Comparison of ENCODE assay signal across 9 cellular contexts in genomic region chr2:239991689-239992314, GRCh38. TPM values are rescaled to one million over a fixed set of nuclear protein-coding genes. Genes with fewer than 3 reads are reported as not detected.
DNase-seq lines count a peak whose midpoint lies in the region; FAIRE-seq and TF ChIP-seq lines count a peak whose summit lies in the region.
"Had no signal": no experiment of that assay in that cellular context is flagged by ENCODE, and none has a peak within 500 bp of the region (broad histone marks: within the 10 kb centered on the region; RNA-seq: fewer than 3 reads in every experiment).

No MANE protein-coding gene starts in this region.

- no peak for TF ChIP-seq POLR2A in lower leg skin (IDR thresholded peaks at IDR 0.05)

- peak overlapping the region; percentile 32 for H3K9ac ChIP-seq in adipocyte (ENCODE audit: low read length)

- H3K4me3 ChIP-seq in adipocyte (ENCODE audit: low read length) (no peak overlapping the region), cardiac muscle cell (no peak overlapping the region), lower leg skin (ENCODE audit: low read depth, poor library complexity, severe bottlenecking) (no peak overlapping the region)

- H3K27me3 ChIP-seq in adipocyte (replicated peaks; ENCODE audit: control insufficient read depth, insufficient read depth, low read length), result no peaks in the 10 kb centered on the region
- no peaks in the 10 kb centered on the region for H3K27me3 ChIP-seq in cardiac muscle cell

- peak; percentile 60 for DNase-seq in GM10266 (ENCODE audit: extremely low spot score)
- peak; percentile 21 for DNase-seq in NCI-H2107 treated with DMSO at 0.1 percent for 48 hours (lab: John Stamatoyannopoulos, UW; ENCODE audit: unreplicated experiment)
- DNase-seq in adipocyte (ENCODE audit: low read depth), result peak; percentile 88
- peak; percentile 54 to 79 for DNase-seq in cardiac muscle cell (ENCODE audit: low read depth in 1 of 2, low spot score in 1 of 2)
- peak; percentile 65 for DNase-seq in renal cortical epithelial cell (ENCODE audit: low read depth)
- DNase-seq in activated effector memory CD4-positive, alpha-beta T cell treated with Interleukin-2 at 50 U/mL for 16 hours, result no peak
- DNase-seq in lower leg skin (ENCODE audit: low spot score in 2 of 2), result no peak

- TF ChIP-seq CTCF in GM10266 (IDR thresholded peaks at IDR 0.05; ENCODE audit: control insufficient read depth, insufficient read depth, low read depth, missing control alignments) (peak; percentile 63), cardiac muscle cell (IDR thresholded peaks at IDR 0.05; ENCODE audit: low read depth, low read length) (peak; percentile 72), lower leg skin (IDR thresholded peaks at IDR 0.05) (no peak)

- peaks cover 43% of the 10 kb centered on the region for H3K36me3 ChIP-seq in adipocyte (ENCODE audit: control insufficient read depth, insufficient read depth, low read length, severe bottlenecking)
- H3K36me3 ChIP-seq in cardiac muscle cell, result peaks cover 12% of the 10 kb centered on the region

- WGBS in lower leg skin, 2 donors, result 3 to 8% methylated on average over 3 of the region's 3 CpGs

- peaks cover 18% of the 10 kb centered on the region for H3K4me1 ChIP-seq in adipocyte (ENCODE audit: control insufficient read depth, insufficient read depth, low read length)
- H3K4me1 ChIP-seq in cardiac muscle cell (ENCODE audit: low read depth), result no peaks in the 10 kb centered on the region

- peak; percentile 98 for FAIRE-seq in A204.1 (lab: Jason Lieb, UNC)

- intact Hi-C loops in lower leg skin (cut with DNase I; ENCODE audit: low total_unique reads), result loop anchor here (10.0 kb wide), 1 partner anchor 957 kb away; no protein-coding TSS in a partner anchor

- H3K27ac ChIP-seq in cardiac muscle cell, result no peak overlapping the region
- H3K27ac ChIP-seq: epithelial cell of prostate had no signal

- H3K9me3 ChIP-seq in adipocyte (ENCODE audit: control insufficient read depth, low read length) (no peaks in the 10 kb centered on the region), cardiac muscle cell (ENCODE audit: low read depth) (no peaks in the 10 kb centered on the region)

RNA-seq across cellular contexts. Expression of gene NDUFA10, which starts 33.3 kb away (rescaled TPM):
- total RNA-seq in cardiac muscle cell (279 and 413 TPM in 2 replicates), renal cortical epithelial cell (158 and 170 TPM in 2 replicates), lower leg skin (100 to 1,000 TPM; 164 to 187 (median 182) TPM)
- polyA plus RNA-seq in cardiac muscle cell, result 295 and 304 TPM in 2 replicates

RNA-seq across cellular contexts. Expression of gene OR6B2, which starts 38.4 kb away (rescaled TPM):
- total RNA-seq in cardiac muscle cell (not detected in 2 replicates), renal cortical epithelial cell (not detected in 2 replicates), lower leg skin (not detected)
- polyA plus RNA-seq in cardiac muscle cell, result not detected in 2 replicates

Comparison
In these comparisons a context has a peak if more than half of its experiments do, and no peak if none do; other contexts are left out.
1. DNase-seq: peak in GM10266 (single experiment), NCI-H2107 treated with DMSO at 0.1 percent for 48 hours (single experiment), adipocyte (single experiment), cardiac muscle cell (2 of 2) and renal cortical epithelial cell (single experiment); none in activated effector memory CD4-positive, alpha-beta T cell treated with Interleukin-2 at 50 U/mL for 16 hours (single experiment) and lower leg skin (0 of 2).
2. CTCF ChIP-seq: peak in GM10266 (single experiment) and cardiac muscle cell (single experiment); none in lower leg skin (0 of 3).